Comparison of ENCODE assay signal across 22 cellular contexts in the genomic region with DNA sequence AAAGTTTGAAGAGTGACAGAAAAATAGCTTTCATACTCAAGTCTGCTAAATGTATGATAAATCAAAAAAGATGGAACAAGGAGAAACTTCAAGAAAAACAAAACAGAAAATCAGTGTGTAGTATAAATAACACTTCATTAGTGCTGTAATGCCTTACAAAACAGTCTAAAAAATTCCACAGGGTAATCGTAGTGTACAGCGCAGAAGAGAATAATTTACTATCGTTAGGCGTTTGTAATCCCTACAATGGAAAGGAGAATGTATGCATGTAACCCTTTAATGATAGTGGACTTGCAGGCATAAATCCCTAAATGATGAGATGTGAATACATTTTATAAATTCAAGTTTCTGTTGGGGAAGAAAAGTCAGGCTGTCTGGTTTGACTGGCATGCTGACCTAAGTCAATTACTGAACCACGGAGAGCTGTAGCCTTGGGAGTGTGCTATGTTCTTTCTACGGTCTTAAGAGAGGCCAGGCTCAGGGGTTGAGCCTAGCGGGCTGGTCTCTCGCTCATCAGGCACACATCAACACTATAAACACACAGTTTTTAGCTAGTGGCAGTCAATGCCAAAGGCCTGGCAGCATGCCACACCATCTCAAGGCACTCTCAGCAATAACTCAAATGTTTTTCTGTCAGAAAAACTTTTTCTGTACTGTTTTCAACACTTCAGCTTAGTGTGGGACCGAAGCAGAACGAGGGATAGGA.
A peak's percentile ranks its signal among the peaks of the same experiment; 100 is the strongest.
DNase-seq lines count a peak whose midpoint lies in the region; ATAC-seq and TF ChIP-seq lines count a peak whose summit lies in the region.
"Had no signal": no experiment of that assay in that cellular context is flagged by ENCODE, and none has a peak within 500 bp of the region (broad histone marks: within the 10 kb centered on the region; RNA-seq: fewer than 3 reads in every experiment).

No MANE protein-coding gene starts in this region.

- ATAC-seq in HG02623 (IDR thresholded peaks at IDR 0.05; ENCODE audit: unreplicated experiment), result no peak
- ATAC-seq: left lobe of liver; stimulated activated naive B cell treated with anti-CD40 and anti-IgM and Interleukin-4, amounts not matched to agents 10 μg/mL and 1 μg/mL and 100 μg/mL, for 72 hours; WTC11 had no signal

- H3K4me3 ChIP-seq in MG63, result no peak overlapping the region
- no peak overlapping the region for H3K4me3 ChIP-seq in brain microvascular endothelial cell (ENCODE audit: low read depth, low read length)
- no peak overlapping the region for H3K4me3 ChIP-seq in hepatocyte
- H3K4me3 ChIP-seq in thyroid gland (replicated peaks in 1 of 3), result no peak overlapping the region
- no peak overlapping the region for H3K4me3 ChIP-seq in CD8-positive, alpha-beta memory T cell (ENCODE audit: low read length)
- H3K4me3 ChIP-seq: dorsolateral prefrontal cortex, tibial nerve had no signal

- TF ChIP-seq CTCF in brain microvascular endothelial cell (IDR thresholded peaks at IDR 0.05; ENCODE audit: low read depth, low read length, missing control alignments), result no peak
- no peak for TF ChIP-seq CTCF in hepatocyte (IDR thresholded peaks at IDR 0.05; ENCODE audit: poor library complexity)
- no peak for TF ChIP-seq CTCF in thyroid gland (IDR thresholded peaks at IDR 0.05)

- no peaks in the 10 kb centered on the region for H3K9me2 ChIP-seq in hepatocyte (replicated peaks; ENCODE audit: insufficient read depth)

- H3K36me3 ChIP-seq in MG63 (no peaks in the 10 kb centered on the region), brain microvascular endothelial cell (replicated peaks) (no peaks in the 10 kb centered on the region), hepatocyte (replicated peaks; ENCODE audit: insufficient read depth, low read depth) (no peaks in the 10 kb centered on the region), thyroid gland (no peaks in the 10 kb centered on the region)
- H3K36me3 ChIP-seq in CD8-positive, alpha-beta memory T cell (ENCODE audit: insufficient read depth, low read length), result no peaks in the 10 kb centered on the region
- H3K36me3 ChIP-seq: neutrophil, tibial nerve had no signal

- CTCF ChIA-PET in CD8-positive, alpha-beta memory T cell (lab: Charles Lee), result no interaction called here

- no peak overlapping the region for H3K27ac Mint-ChIP-seq in CD8-positive, alpha-beta memory T cell
- H3K27ac Mint-ChIP-seq: activated CD4-positive, alpha-beta memory T cell treated with anti-CD3 and anti-CD28 coated beads, Interleukin-2, amount 10 ng/mL, durations not matched to agents 7 days and 5 days; activated naive CD4-positive, alpha-beta T cell treated with anti-CD3 and anti-CD28 coated beads, Interleukin-2, amount 10 ng/mL, durations not matched to agents 7 days and 5 days; activated T-cell treated with anti-CD3 and anti-CD28 coated beads, Interleukin-2, amount 50 U/mL, for 24 hours; B cell; stimulated activated naive B cell treated with anti-CD40 and anti-IgM and Interleukin-4, amounts not matched to agents 10 μg/mL and 1 μg/mL and 100 μg/mL, for 72 hours; T-helper 1 cell treated with Interleukin-12 subunit alpha and Interleukin-12 subunit beta and Interleukin-4 antibody, amounts not matched to agents 30 μg/mL and 1 μg/mL, for 36 hours; WTC11 had no signal

- H3K27me3 ChIP-seq in MG63 (no peaks in the 10 kb centered on the region), brain microvascular endothelial cell (replicated peaks) (no peaks in the 10 kb centered on the region), hepatocyte (no peaks in the 10 kb centered on the region), thyroid gland (no peaks in the 10 kb centered on the region)
- no peaks in the 10 kb centered on the region for H3K27me3 ChIP-seq in CD8-positive, alpha-beta memory T cell (ENCODE audit: insufficient read depth, low read length, poor library complexity, severe bottlenecking)
- H3K27me3 ChIP-seq: dorsolateral prefrontal cortex, neutrophil, tibial nerve had no signal

- intact Hi-C loops in thyroid gland (cut with DNase I), result no loop called here

- H3K9me3 ChIP-seq in MG63 (no peaks in the 10 kb centered on the region), hepatocyte (ENCODE audit: low read depth) (no peaks in the 10 kb centered on the region), thyroid gland (no peaks in the 10 kb centered on the region)
- no peaks in the 10 kb centered on the region for H3K9me3 ChIP-seq in CD8-positive, alpha-beta memory T cell (ENCODE audit: low read length)
- H3K9me3 ChIP-seq: neutrophil, tibial nerve had no signal

- peak in 1 of 2 donors; percentile 59 for TF ChIP-seq POLR2A in thyroid gland (IDR thresholded peaks at IDR 0.05)

- peak; percentile 18 for DNase-seq in MG63
- no peak for DNase-seq in brain microvascular endothelial cell
- peak; percentile 54 for DNase-seq in hepatocyte (ENCODE audit: low spot score)
- peak; percentile 95 for DNase-seq in thyroid gland
- no peak for DNase-seq in CD8-positive, alpha-beta memory T cell
- no peak for DNase-seq in NOMO-1 treated with DMSO at 0.1 percent for 48 hours (lab: John Stamatoyannopoulos, UW; ENCODE audit: unreplicated experiment)
- DNase-seq: activated CD4-positive, alpha-beta memory T cell treated with anti-CD3 and anti-CD28 coated beads, Interleukin-2, amount 10 ng/mL, durations not matched to agents 7 days and 5 days; activated naive CD4-positive, alpha-beta T cell treated with anti-CD3 and anti-CD28 coated beads, Interleukin-2, amount 10 ng/mL, durations not matched to agents 7 days and 5 days; activated T-cell treated with anti-CD3 and anti-CD28 coated beads, Interleukin-2, amount 50 U/mL, for 24 hours; dorsolateral prefrontal cortex; NCI-H1105 treated with DMSO at 0.1 percent for 48 hours; NCI-H2107; NCI-H526 treated with DMSO at 0.1 percent for 48 hours; SHP77 treated with DMSO at 0.1 percent for 48 hours; stimulated activated naive B cell treated with anti-CD40 and anti-IgM and Interleukin-4, amounts not matched to agents 10 μg/mL and 1 μg/mL and 100 μg/mL, for 72 hours had no signal

- 49% methylated on average over 10 of the region's 10 CpGs for WGBS in hepatocyte (ENCODE audit: low lambda C conversion rate, missing lambda C conversion rate)
- WGBS in thyroid gland, 2 donors, result 31 to 34% methylated on average over 10 of the region's 10 CpGs

- H3K4me3 Mint-ChIP-seq in CD8-positive, alpha-beta memory T cell, result no peak overlapping the region
- H3K4me3 Mint-ChIP-seq: activated CD4-positive, alpha-beta memory T cell treated with anti-CD3 and anti-CD28 coated beads, Interleukin-2, amount 10 ng/mL, durations not matched to agents 7 days and 5 days; activated naive CD4-positive, alpha-beta T cell treated with anti-CD3 and anti-CD28 coated beads, Interleukin-2, amount 10 ng/mL, durations not matched to agents 7 days and 5 days; activated T-cell treated with anti-CD3 and anti-CD28 coated beads, Interleukin-2, amount 50 U/mL, for 24 hours; B cell; stimulated activated naive B cell treated with anti-CD40 and anti-IgM and Interleukin-4, amounts not matched to agents 10 μg/mL and 1 μg/mL and 100 μg/mL, for 72 hours; T-helper 1 cell treated with Interleukin-12 subunit alpha and Interleukin-12 subunit beta and Interleukin-4 antibody, amounts not matched to agents 30 μg/mL and 1 μg/mL, for 36 hours; WTC11 had no signal

- H3K27me3 Mint-ChIP-seq in CD8-positive, alpha-beta memory T cell, result peaks cover 0 to 6% of the 10 kb centered on the region in 2 donors
- H3K27me3 Mint-ChIP-seq: activated naive CD4-positive, alpha-beta T cell treated with anti-CD3 and anti-CD28 coated beads, Interleukin-2, amount 10 ng/mL, durations not matched to agents 7 days and 5 days; stimulated activated naive B cell treated with anti-CD40 and anti-IgM and Interleukin-4, amounts not matched to agents 10 μg/mL and 1 μg/mL and 100 μg/mL, for 72 hours had no signal

- no peaks in the 10 kb centered on the region for H4K20me1 ChIP-seq in hepatocyte (ENCODE audit: insufficient read depth, poor library complexity, severe bottlenecking)

- H3K4me2 ChIP-seq in hepatocyte, result peak overlapping the region; percentile 48

- H3K4me1 ChIP-seq in hepatocyte (ENCODE audit: insufficient read depth) (peaks cover 8% of the 10 kb centered on the region), thyroid gland (peaks cover 67% of the 10 kb centered on the region in 2 donors)
- H3K4me1 ChIP-seq in CD8-positive, alpha-beta memory T cell (ENCODE audit: insufficient read depth, low read length), result no peaks in the 10 kb centered on the region

- H3K36me3 Mint-ChIP-seq in CD8-positive, alpha-beta memory T cell, result no peaks in the 10 kb centered on the region
- H3K36me3 Mint-ChIP-seq: activated naive CD4-positive, alpha-beta T cell treated with anti-CD3 and anti-CD28 coated beads, Interleukin-2, amount 10 ng/mL, durations not matched to agents 7 days and 5 days; stimulated activated naive B cell treated with anti-CD40 and anti-IgM and Interleukin-4, amounts not matched to agents 10 μg/mL and 1 μg/mL and 100 μg/mL, for 72 hours; WTC11 had no signal

- H3K27ac ChIP-seq in brain microvascular endothelial cell (peak overlapping the region; percentile 15), hepatocyte (peak overlapping the region; percentile 50), thyroid gland (peak overlapping the region; percentile 88 to 93 (median 92))
- no peak overlapping the region for H3K27ac ChIP-seq in CD8-positive, alpha-beta memory T cell (ENCODE audit: low read depth, low read length)
- H3K27ac ChIP-seq: dorsolateral prefrontal cortex, neutrophil had no signal

- peaks cover 0 to 5% (median 0%) of the 10 kb centered on the region in 5 donors for H3K9me3 Mint-ChIP-seq in CD8-positive, alpha-beta memory T cell
- H3K9me3 Mint-ChIP-seq: activated CD4-positive, alpha-beta memory T cell treated with anti-CD3 and anti-CD28 coated beads, Interleukin-2, amount 10 ng/mL, durations not matched to agents 7 days and 5 days; activated naive CD4-positive, alpha-beta T cell treated with anti-CD3 and anti-CD28 coated beads, Interleukin-2, amount 10 ng/mL, durations not matched to agents 7 days and 5 days; activated T-cell treated with anti-CD3 and anti-CD28 coated beads, Interleukin-2, amount 50 U/mL, for 24 hours; stimulated activated naive B cell treated with anti-CD40 and anti-IgM and Interleukin-4, amounts not matched to agents 10 μg/mL and 1 μg/mL and 100 μg/mL, for 72 hours; T-helper 1 cell treated with Interleukin-12 subunit alpha and Interleukin-12 subunit beta and Interleukin-4 antibody, amounts not matched to agents 30 μg/mL and 1 μg/mL, for 36 hours had no signal

- H3K79me2 ChIP-seq in hepatocyte, result no peaks in the 10 kb centered on the region

- H2AFZ ChIP-seq in hepatocyte, result no peak overlapping the region

- in situ Hi-C loops in brain microvascular endothelial cell (cut with HindIII; ENCODE audit: low pct_ligation_motif_present, low sequenced_read_pairs), result no loop called here

- H3K4me1 Mint-ChIP-seq in CD8-positive, alpha-beta memory T cell, result no peaks in the 10 kb centered on the region
- H3K4me1 Mint-ChIP-seq: activated CD4-positive, alpha-beta memory T cell treated with anti-CD3 and anti-CD28 coated beads, Interleukin-2, amount 10 ng/mL, durations not matched to agents 7 days and 5 days; activated naive CD4-positive, alpha-beta T cell treated with anti-CD3 and anti-CD28 coated beads, Interleukin-2, amount 10 ng/mL, durations not matched to agents 7 days and 5 days; B cell; stimulated activated naive B cell treated with anti-CD40 and anti-IgM and Interleukin-4, amounts not matched to agents 10 μg/mL and 1 μg/mL and 100 μg/mL, for 72 hours had no signal

- POLR2A ChIA-PET in CD8-positive, alpha-beta memory T cell (lab: Charles Lee), result no interaction called here

Comparison
In these comparisons a context has a peak if more than half of its experiments do, and no peak if none do; other contexts are left out.
1. DNase-seq: peak in MG63 (single experiment), hepatocyte (single experiment) and thyroid gland (2 of 2); none in brain microvascular endothelial cell (single experiment), CD8-positive, alpha-beta memory T cell (0 of 5) and NOMO-1 treated with DMSO at 0.1 percent for 48 hours (single experiment).